Comparison of ENCODE assay signal across 13 cellular contexts in the genomic region with DNA sequence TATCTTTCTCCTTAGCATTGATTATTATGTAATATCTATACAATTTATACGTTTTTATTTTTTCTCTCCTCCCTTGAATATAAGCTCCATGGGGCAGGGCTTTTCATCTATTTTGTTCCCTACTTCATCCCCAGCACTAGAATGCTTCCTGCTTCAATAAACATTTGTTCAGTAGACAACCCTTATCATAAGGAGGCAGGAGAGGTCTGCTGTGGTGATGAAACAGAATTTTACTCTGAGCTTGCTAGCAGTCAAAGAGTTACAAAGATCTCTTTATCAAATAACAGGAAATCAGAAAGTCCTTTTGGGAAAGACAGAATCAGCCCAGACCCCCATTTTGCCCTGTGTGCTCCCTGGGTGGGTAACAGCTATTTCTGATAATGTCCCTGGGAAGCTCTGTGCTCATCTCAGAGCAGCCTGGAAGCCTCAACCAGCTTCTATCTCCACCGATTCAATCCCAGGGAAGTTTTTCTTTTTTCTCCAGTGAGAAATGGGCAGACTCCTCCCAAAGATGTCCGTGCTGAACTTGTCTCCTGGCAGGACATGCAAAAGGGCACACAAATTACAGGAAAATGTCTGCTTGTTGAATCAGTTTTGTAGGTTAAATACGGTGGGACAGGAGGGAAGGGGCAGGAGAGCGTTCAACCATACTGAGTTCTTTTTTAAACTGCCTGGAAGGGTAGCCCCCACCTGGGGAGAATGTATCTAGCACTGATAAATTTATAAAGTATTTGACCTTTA.
DNase-seq lines count a peak whose midpoint lies in the region; ATAC-seq lines count a peak whose summit lies in the region.
"Had no signal": no experiment of that assay in that cellular context is flagged by ENCODE, and none has a peak within 500 bp of the region (broad histone marks: within the 10 kb centered on the region; RNA-seq: fewer than 3 reads in every experiment).

No MANE protein-coding gene starts in this region.

- H3K9ac ChIP-seq in adipocyte (ENCODE audit: low read length) (peak overlapping the region; percentile 85), rectal smooth muscle tissue (ENCODE audit: low read length) (no peak overlapping the region)

- DNase-seq in AG20443 (ENCODE audit: low spot score) = peak; percentile 29
- no peak for DNase-seq in adipocyte (ENCODE audit: low read depth)
- DNase-seq in stimulated activated CD4-positive, alpha-beta T cell treated with anti-CD3 and anti-CD28 coated beads, Interleukin-2, amount 100 ng/mL, for 24 hours = no peak
- no peak for DNase-seq in LoVo (ENCODE audit: low spot score)
- DNase-seq: activated CD4-positive, alpha-beta T cell treated with anti-CD3 and anti-CD28 coated beads, Interleukin-2, amount 50 U/mL, for 48 hours; effector CD8-positive, alpha-beta T cell; naive thymus-derived CD4-positive, alpha-beta T cell; T-helper 9 cell had no signal

- H3K36me3 ChIP-seq in adipocyte (ENCODE audit: control insufficient read depth, insufficient read depth, low read length, severe bottlenecking) (no peaks in the 10 kb centered on the region), rectal smooth muscle tissue (ENCODE audit: control insufficient read depth, insufficient read depth, low read length) (no peaks in the 10 kb centered on the region)

- no peaks in the 10 kb centered on the region for H3K9me3 ChIP-seq in adipocyte (ENCODE audit: control insufficient read depth, low read length)

- H3K27me3 ChIP-seq in adipocyte (replicated peaks; ENCODE audit: control insufficient read depth, insufficient read depth, low read length) = peaks cover 7% of the 10 kb centered on the region
- no peaks in the 10 kb centered on the region for H3K27me3 ChIP-seq in layer of hippocampus (ENCODE audit: control insufficient read depth, insufficient read depth, low read length)
- no peaks in the 10 kb centered on the region for H3K27me3 ChIP-seq in rectal smooth muscle tissue (ENCODE audit: control insufficient read depth, insufficient read depth, low read length)

- H3K4me3 ChIP-seq in adipocyte (ENCODE audit: low read length) (peak overlapping the region; percentile 43), rectal smooth muscle tissue (ENCODE audit: low read length) (no peak overlapping the region)

- peaks cover 57% of the 10 kb centered on the region for H3K4me1 ChIP-seq in adipocyte (ENCODE audit: control insufficient read depth, insufficient read depth, low read length)
- H3K4me1 ChIP-seq in rectal smooth muscle tissue (ENCODE audit: control insufficient read depth, insufficient read depth, low read length) = peaks cover 32% of the 10 kb centered on the region

- ATAC-seq in HG03095 (IDR thresholded peaks at IDR 0.05; ENCODE audit: unreplicated experiment) (no peak), GM21737 (IDR thresholded peaks at IDR 0.05; ENCODE audit: unreplicated experiment) (no peak)
- ATAC-seq: naive thymus-derived CD4-positive, alpha-beta T cell had no signal

- H3K27ac ChIP-seq in layer of hippocampus (ENCODE audit: low read depth, low read length) = peak overlapping the region; percentile 8
- H3K27ac ChIP-seq in rectal smooth muscle tissue (ENCODE audit: low read depth, low read length) = peak overlapping the region; percentile 51
- H3K27ac ChIP-seq: HL-60 had no signal
